ENCODE assay signal across 14 cellular contexts in the genomic region with DNA sequence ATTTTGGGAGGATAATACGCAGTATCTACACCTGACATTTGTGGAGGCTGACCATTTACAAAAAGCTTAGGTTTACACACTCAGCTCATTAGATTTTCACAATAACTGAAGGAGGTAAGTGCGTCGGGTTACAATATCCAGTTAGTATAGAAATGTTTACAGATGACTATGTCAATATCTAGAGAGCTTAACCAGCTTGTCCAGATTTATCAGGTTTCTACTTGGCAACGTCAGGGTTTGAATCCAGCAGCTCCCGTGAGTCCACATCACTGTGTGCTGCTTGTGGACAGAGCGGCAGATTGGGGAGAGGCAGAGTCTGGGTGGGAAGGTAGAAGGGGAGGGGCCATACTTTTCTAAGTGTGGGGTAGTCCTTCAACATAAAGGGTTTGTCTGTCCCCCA. TPM values are rescaled to one million over a fixed set of nuclear protein-coding genes. Genes with fewer than 3 reads are reported as not detected.
DNase-seq lines count a peak whose midpoint lies in the region; ATAC-seq and TF ChIP-seq lines count a peak whose summit lies in the region.
"Had no signal": no experiment of that assay in that cellular context is flagged by ENCODE, and none has a peak within 500 bp of the region (broad histone marks: within the 10 kb centered on the region; RNA-seq: fewer than 3 reads in every experiment).

No MANE protein-coding gene starts in this region.

- DNase-seq in NCI-H1417 (lab: John Stamatoyannopoulos, UW) (peak in 2 of 3 experiments; percentile 11 to 40), NCI-H1417 treated with DMSO at 0.1 percent for 48 hours (lab: John Stamatoyannopoulos, UW) (no peak), NCI-H345 treated with DMSO at 0.1 percent for 48 hours (lab: John Stamatoyannopoulos, UW; ENCODE audit: unreplicated experiment) (peak; percentile 49), endodermal cell (no peak), hepatocyte (ENCODE audit: low spot score) (no peak)
- DNase-seq: activated CD4-positive, alpha-beta T cell treated with anti-CD3 and anti-CD28 coated beads, Interleukin-2, amount 50 U/mL, for 1 hour; activated T-cell treated with anti-CD3 and anti-CD28 coated beads, Interleukin-2, amount 50 U/mL, for 4 hours; CD4-positive, alpha-beta T cell; islet precursor cell; T-helper 17 cell had no signal

- ATAC-seq in HG02970 (IDR thresholded peaks at IDR 0.05; ENCODE audit: low FRiP score, unreplicated experiment) (no peak), HG03135 (IDR thresholded peaks at IDR 0.05; ENCODE audit: unreplicated experiment) (no peak)
- ATAC-seq: activated T-cell treated with anti-CD3 and anti-CD28 coated beads, Interleukin-2, amount 50 U/mL, for 4 hours; T-helper 17 cell had no signal

- no peaks in the 10 kb centered on the region for H3K27me3 ChIP-seq in endodermal cell (ENCODE audit: control insufficient read depth, insufficient read depth, low read length, poor library complexity, severe bottlenecking)
- no peaks in the 10 kb centered on the region for H3K27me3 ChIP-seq in stomach smooth muscle (ENCODE audit: control insufficient read depth in 1 of 2, insufficient read depth in 2 of 2, low read length in 2 of 2)
- H3K27me3 ChIP-seq in hepatocyte, result no peaks in the 10 kb centered on the region

- H3K27ac Mint-ChIP-seq in endodermal cell, result peak overlapping the region; percentile 63
- H3K27ac Mint-ChIP-seq: CD4-positive, alpha-beta T cell; T-helper 17 cell had no signal

- H3K9ac ChIP-seq in endodermal cell (ENCODE audit: extremely low read depth, low read length, poor library complexity, severe bottlenecking) (no peak overlapping the region), stomach smooth muscle (ENCODE audit: low read length in 2 of 2) (no peak overlapping the region)

- no peaks in the 10 kb centered on the region for H3K9me3 Mint-ChIP-seq in endodermal cell
- H3K9me3 Mint-ChIP-seq: activated T-cell treated with anti-CD3 and anti-CD28 coated beads, Interleukin-2, amount 50 U/mL, for 4 hours; CD4-positive, alpha-beta T cell; central memory CD8-positive, alpha-beta T cell had no signal

- no peak overlapping the region for H3K4me3 ChIP-seq in endodermal cell (ENCODE audit: low read length)
- H3K4me3 ChIP-seq in stomach smooth muscle (ENCODE audit: low read length in 2 of 2), result no peak overlapping the region
- H3K4me3 ChIP-seq in hepatocyte, result no peak overlapping the region

- WGBS in endodermal cell (ENCODE audit: insufficient coverage in 1 of 2, insufficient read length in 1 of 2), 2 experiments, result 87 to 100% methylated on average over 2 to 6 of the region's 6 CpGs
- 59% methylated on average over 6 of the region's 6 CpGs for WGBS in hepatocyte (ENCODE audit: low lambda C conversion rate, missing lambda C conversion rate)

- H3K4me2 ChIP-seq in hepatocyte, result no peak overlapping the region

- H3K4me1 ChIP-seq in endodermal cell (ENCODE audit: control insufficient read depth, insufficient read depth, low read length) (no peaks in the 10 kb centered on the region), stomach smooth muscle (ENCODE audit: control insufficient read depth, insufficient read depth, low read length) (peaks cover 40% of the 10 kb centered on the region), hepatocyte (ENCODE audit: insufficient read depth) (peaks cover 8% of the 10 kb centered on the region)

- H3K9me2 ChIP-seq in hepatocyte (replicated peaks; ENCODE audit: insufficient read depth), result no peaks in the 10 kb centered on the region

- no peak overlapping the region for H3K4me3 Mint-ChIP-seq in endodermal cell
- H3K4me3 Mint-ChIP-seq: activated T-cell treated with anti-CD3 and anti-CD28 coated beads, Interleukin-2, amount 50 U/mL, for 4 hours; CD4-positive, alpha-beta T cell; central memory CD8-positive, alpha-beta T cell; T-helper 17 cell had no signal

- no peak for TF ChIP-seq CTCF in endodermal cell (conservative IDR thresholded peaks at IDR 0.05)
- TF ChIP-seq CTCF in hepatocyte (IDR thresholded peaks at IDR 0.05; ENCODE audit: poor library complexity), result no peak

- H3K27ac ChIP-seq in endodermal cell (ENCODE audit: low read depth, low read length) (no peak overlapping the region), stomach smooth muscle (ENCODE audit: low read length) (peak overlapping the region; percentile 73), hepatocyte (no peak overlapping the region)

- no peak overlapping the region for H2AFZ ChIP-seq in hepatocyte

- no peaks in the 10 kb centered on the region for H3K36me3 Mint-ChIP-seq in endodermal cell (ENCODE audit: low read depth)

- no peaks in the 10 kb centered on the region for H3K9me3 ChIP-seq in endodermal cell (ENCODE audit: control insufficient read depth, low read length)
- no peaks in the 10 kb centered on the region for H3K9me3 ChIP-seq in stomach smooth muscle (ENCODE audit: control insufficient read depth in 2 of 2, low read length in 2 of 2)
- H3K9me3 ChIP-seq in hepatocyte (ENCODE audit: low read depth), result no peaks in the 10 kb centered on the region

- H3K4me1 Mint-ChIP-seq in endodermal cell, result peaks cover 3% of the 10 kb centered on the region

- no peaks in the 10 kb centered on the region for H3K27me3 Mint-ChIP-seq in endodermal cell (ENCODE audit: insufficient read depth)
- H3K27me3 Mint-ChIP-seq: CD4-positive, alpha-beta T cell; central memory CD8-positive, alpha-beta T cell; T-helper 17 cell had no signal

- no peaks in the 10 kb centered on the region for H3K36me3 ChIP-seq in endodermal cell (ENCODE audit: control insufficient read depth, insufficient read depth, low read length)
- peaks cover 0 to 5% of the 10 kb centered on the region in 2 donors for H3K36me3 ChIP-seq in stomach smooth muscle (ENCODE audit: control insufficient read depth in 2 of 2, insufficient read depth in 2 of 2, low read length in 2 of 2)
- H3K36me3 ChIP-seq in hepatocyte (replicated peaks; ENCODE audit: insufficient read depth, low read depth), result no peaks in the 10 kb centered on the region

- peaks cover 3% of the 10 kb centered on the region for H4K20me1 ChIP-seq in hepatocyte (ENCODE audit: insufficient read depth, poor library complexity, severe bottlenecking)

- peaks cover 61% of the 10 kb centered on the region for H3K79me2 ChIP-seq in hepatocyte

RNA-seq across cellular contexts. Expression of a gene that starts 28.3 kb away (rescaled TPM):
- total RNA-seq in endodermal cell (10 to 100 TPM in 1 of 2 donors, 1 to 10 TPM in 1; 9.1 to 11.8 TPM), hepatocyte (23.4 and 24.8 TPM in 2 replicates)
- 3.4 TPM for polyA plus RNA-seq in endodermal cell (2013, experiment 1 of 2)
- 3.6 TPM for polyA plus RNA-seq in endodermal cell (2013, experiment 2 of 2)
- polyA plus RNA-seq in hepatocyte, result 16.8 and 26.5 TPM in 2 replicates

Comparison
In these comparisons a context has a peak if more than half of its experiments do, and no peak if none do; other contexts are left out.
1. DNase-seq: peak in NCI-H1417 (2 of 3) and NCI-H345 treated with DMSO at 0.1 percent for 48 hours (single experiment); none in NCI-H1417 treated with DMSO at 0.1 percent for 48 hours (single experiment), endodermal cell (single experiment) and hepatocyte (single experiment).